26 cellular contexts compared by ENCODE assay signal in the genomic region with DNA sequence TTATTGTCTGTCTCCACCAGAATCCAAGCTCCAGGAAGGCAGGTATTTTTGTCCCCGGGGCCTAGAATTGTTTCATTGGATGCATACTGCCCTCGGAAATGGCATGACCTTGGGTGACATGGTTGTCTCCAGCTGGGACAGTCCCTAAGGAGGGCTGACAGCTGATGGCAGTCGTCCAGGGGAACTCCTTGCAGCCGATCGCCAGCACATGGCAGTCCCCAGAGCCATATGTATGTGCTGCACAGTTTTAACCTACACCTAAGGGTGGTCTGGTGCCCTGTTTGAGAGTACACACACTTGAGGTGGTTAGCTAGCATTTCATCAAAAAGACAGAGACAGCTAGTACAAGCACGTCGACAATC. TPM values are rescaled to one million over a fixed set of nuclear protein-coding genes. Genes with fewer than 3 reads are reported as not detected.
A peak's percentile ranks its signal among the peaks of the same experiment; 100 is the strongest.
DNase-seq lines count a peak whose midpoint lies in the region; ATAC-seq and TF ChIP-seq lines count a peak whose summit lies in the region.
"Had no signal": no experiment of that assay in that cellular context is flagged by ENCODE, and none has a peak within 500 bp of the region (broad histone marks: within the 10 kb centered on the region; RNA-seq: fewer than 3 reads in every experiment).

No MANE protein-coding gene starts in this region.

- 26 to 36% (median 31%) methylated on average over 7 of the region's 7 CpGs for WGBS in heart left ventricle, 4 donors
- WGBS in endodermal cell (ENCODE audit: insufficient coverage in 1 of 2, insufficient read length in 1 of 2), 2 experiments, result 91 to 98% methylated on average over 5 to 7 of the region's 7 CpGs
- WGBS in sigmoid colon, 2 donors, result 64 to 73% methylated on average over 7 of the region's 7 CpGs

- H3K9me3 ChIP-seq in heart left ventricle (no peaks in the 10 kb centered on the region), left ventricle myocardium inferior (replicated peaks) (no peaks in the 10 kb centered on the region), endodermal cell (ENCODE audit: control insufficient read depth, low read length) (no peaks in the 10 kb centered on the region), tibial artery (no peaks in the 10 kb centered on the region), sigmoid colon (no peaks in the 10 kb centered on the region)
- H3K9me3 ChIP-seq: BE2C, esophagus squamous epithelium had no signal

- H3K27me3 ChIP-seq in heart left ventricle (peaks cover 0 to 9% (median 2%) of the 10 kb centered on the region in 9 donors), left ventricle myocardium inferior (ENCODE audit: low read depth) (peaks cover 14% of the 10 kb centered on the region), endodermal cell (ENCODE audit: control insufficient read depth, insufficient read depth, low read length, poor library complexity, severe bottlenecking) (peaks cover 23% of the 10 kb centered on the region), tibial artery (peaks cover 0 to 44% of the 10 kb centered on the region in 2 donors), sigmoid colon (peaks cover 7 to 28% (median 15%) of the 10 kb centered on the region in 3 donors)
- H3K27me3 ChIP-seq: BE2C had no signal

- no peak overlapping the region for H3K9ac ChIP-seq in endodermal cell (ENCODE audit: extremely low read depth, low read length, poor library complexity, severe bottlenecking)

- no peak for TF ChIP-seq POLR2A in heart left ventricle (IDR thresholded peaks at IDR 0.05)
- TF ChIP-seq POLR2A in sigmoid colon (IDR thresholded peaks at IDR 0.05), result no peak

- H3K4me1 ChIP-seq in heart left ventricle (peaks cover 0 to 13% (median 0%) of the 10 kb centered on the region in 12 donors), left ventricle myocardium inferior (peaks cover 9% of the 10 kb centered on the region), endodermal cell (ENCODE audit: control insufficient read depth, insufficient read depth, low read length) (no peaks in the 10 kb centered on the region), tibial artery (peaks cover 0 to 10% (median 6%) of the 10 kb centered on the region in 4 donors), sigmoid colon (peaks cover 0 to 11% (median 11%) of the 10 kb centered on the region in 4 donors)
- H3K4me1 ChIP-seq: BE2C had no signal

- no peak for TF ChIP-seq EP300 in sigmoid colon (IDR thresholded peaks at IDR 0.05)

- peak; percentile 51 to 64 (median 56) for ATAC-seq in heart left ventricle
- ATAC-seq in HG03378 (IDR thresholded peaks at IDR 0.05; ENCODE audit: unreplicated experiment), result no peak
- ATAC-seq: activated CD8-positive, alpha-beta T cell treated with anti-CD3 and anti-CD28 coated beads, Interleukin-2, amount 10 ng/mL, durations not matched to agents 7 days and 5 days; activated T-cell treated with anti-CD3 and anti-CD28 coated beads, Interleukin-2, amount 50 U/mL, for 4 hours had no signal

- intact Hi-C loops in heart left ventricle (cut with DNase I) (loop anchor here in 8 of 10 donors (5.0 to 10.0 kb wide), 4 partner anchors 82 to 715 kb away; no protein-coding TSS in a partner anchor), left ventricle myocardium inferior (cut with micrococcal nuclease) (loop anchor here (10.0 kb wide), 1 partner anchor 95 kb away; no protein-coding TSS in a partner anchor), tibial artery (cut with DNase I; ENCODE audit: low total_unique reads) (no loop called here), sigmoid colon (cut with DNase I) (no loop called here)

- H3K4me3 Mint-ChIP-seq in endodermal cell, result peak overlapping the region; percentile 68
- H3K4me3 Mint-ChIP-seq in nephron, result peak overlapping the region; percentile 24 to 40 (median 34)
- H3K4me3 Mint-ChIP-seq: activated CD8-positive, alpha-beta T cell treated with anti-CD3 and anti-CD28 coated beads, Interleukin-2, amount 10 ng/mL, durations not matched to agents 7 days and 5 days; activated T-cell treated with anti-CD3 and anti-CD28 coated beads, Interleukin-2, amount 50 U/mL, for 4 hours had no signal

- H3K36me3 Mint-ChIP-seq in endodermal cell (ENCODE audit: low read depth) (no peaks in the 10 kb centered on the region), nephron (ENCODE audit: low read depth) (no peaks in the 10 kb centered on the region)

- TF ChIP-seq CTCF in heart left ventricle (IDR thresholded peaks at IDR 0.05) (no peak), left ventricle myocardium inferior (IDR thresholded peaks at IDR 0.05; ENCODE audit: borderline replicate concordance) (no peak), endodermal cell (conservative IDR thresholded peaks at IDR 0.05) (no peak), nephron (IDR thresholded peaks at IDR 0.05; ENCODE audit: unreplicated experiment in 3 of 3) (no peak), tibial artery (IDR thresholded peaks at IDR 0.05) (no peak), sigmoid colon (IDR thresholded peaks at IDR 0.05) (no peak)

- H3K27ac ChIP-seq in heart left ventricle, result no peak overlapping the region
- H3K27ac ChIP-seq in left ventricle myocardium inferior (replicated peaks), result no peak overlapping the region
- H3K27ac ChIP-seq in endodermal cell (ENCODE audit: low read depth, low read length), result no peak overlapping the region
- H3K27ac ChIP-seq in tibial artery, result no peak overlapping the region
- H3K27ac ChIP-seq in sigmoid colon, result no peak overlapping the region
- H3K27ac ChIP-seq: esophagus squamous epithelium had no signal

- peak in 2 of 5 donors; percentile 30 to 52 for DNase-seq in heart left ventricle
- DNase-seq in left ventricle myocardium inferior, result no peak
- DNase-seq in endodermal cell, result no peak
- no peak for DNase-seq in tibial artery
- no peak for DNase-seq in sigmoid colon
- DNase-seq in SIG-M5 (lab: John Stamatoyannopoulos, UW), result no peak
- DNase-seq: activated CD8-positive, alpha-beta T cell treated with anti-CD3 and anti-CD28 coated beads, Interleukin-2, amount 10 ng/mL, durations not matched to agents 7 days and 5 days; activated naive CD4-positive, alpha-beta T cell; activated T-cell treated with anti-CD3 and anti-CD28 coated beads, Interleukin-2, amount 50 U/mL, for 4 hours; BE2C; esophagus squamous epithelium; hypothalamus; NCI-H1694; NCI-H2171; NCI-H524 treated with DMSO at 0.1 percent for 48 hours; stimulated activated CD8-positive, alpha-beta memory T cell treated with anti-CD3 and anti-CD28 coated beads, Interleukin-4, amount 100 ng/mL, for 48 hours had no signal

- H3K4me3 ChIP-seq in heart left ventricle, result no peak overlapping the region
- H3K4me3 ChIP-seq in left ventricle myocardium inferior, result no peak overlapping the region
- H3K4me3 ChIP-seq in endodermal cell (ENCODE audit: low read length), result no peak overlapping the region
- no peak overlapping the region for H3K4me3 ChIP-seq in tibial artery
- H3K4me3 ChIP-seq in sigmoid colon, result no peak overlapping the region

- peaks cover 10% of the 10 kb centered on the region for H3K4me1 Mint-ChIP-seq in endodermal cell
- peaks cover 15% of the 10 kb centered on the region for H3K4me1 Mint-ChIP-seq in nephron

- H3K27me3 Mint-ChIP-seq in endodermal cell (ENCODE audit: insufficient read depth) (peaks cover 39% of the 10 kb centered on the region), nephron (ENCODE audit: low read depth) (peaks cover 52% of the 10 kb centered on the region)

- H3K27ac Mint-ChIP-seq in endodermal cell (no peak overlapping the region), nephron (no peak overlapping the region)
- H3K27ac Mint-ChIP-seq: activated CD8-positive, alpha-beta T cell treated with anti-CD3 and anti-CD28 coated beads, Interleukin-2, amount 10 ng/mL, durations not matched to agents 7 days and 5 days had no signal

- no peaks in the 10 kb centered on the region for H3K9me3 Mint-ChIP-seq in endodermal cell
- no peaks in the 10 kb centered on the region for H3K9me3 Mint-ChIP-seq in nephron
- H3K9me3 Mint-ChIP-seq: activated T-cell treated with anti-CD3 and anti-CD28 coated beads, Interleukin-2, amount 50 U/mL, for 4 hours had no signal

- no peaks in the 10 kb centered on the region for H3K36me3 ChIP-seq in heart left ventricle
- H3K36me3 ChIP-seq in left ventricle myocardium inferior, result no peaks in the 10 kb centered on the region
- no peaks in the 10 kb centered on the region for H3K36me3 ChIP-seq in endodermal cell (ENCODE audit: control insufficient read depth, insufficient read depth, low read length)
- H3K36me3 ChIP-seq in tibial artery, result no peaks in the 10 kb centered on the region
- H3K36me3 ChIP-seq in sigmoid colon, result no peaks in the 10 kb centered on the region
- H3K36me3 ChIP-seq: BE2C, esophagus squamous epithelium had no signal

RNA-seq across cellular contexts. Expression of a gene that starts 0.7 kb away (rescaled TPM):
- total RNA-seq in heart left ventricle, result under 1 TPM in 2 of 9 donors, not detected in 7; 0.21 to 0.43 TPM
- polyA plus RNA-seq in heart left ventricle, result under 1 TPM in 1 of 2 donors, not detected in 1; 0.08 TPM
- not detected for total RNA-seq in left ventricle myocardium inferior
- 1 to 10 TPM; 3.3 to 5.1 TPM for total RNA-seq in endodermal cell
- 0.25 TPM for polyA plus RNA-seq in endodermal cell (2013, experiment 1 of 2)
- 0.25 TPM for polyA plus RNA-seq in endodermal cell (2013, experiment 2 of 2)
- total RNA-seq in sigmoid colon, result not detected
- 1 to 10 TPM in 2 of 3 donors, under 1 TPM in 1; 0.69 to 4.9 (median 1.2) TPM for polyA plus RNA-seq in sigmoid colon
- total RNA-seq: A673, frontal cortex, HT1080, mammary epithelial cell had no signal
- polyA plus RNA-seq: keratinocyte had no signal

RNA-seq across cellular contexts. Expression of a gene that starts 41.5 kb away (rescaled TPM):
- total RNA-seq in heart left ventricle (not detected), left ventricle myocardium inferior (not detected), endodermal cell (not detected), sigmoid colon (not detected)
- polyA plus RNA-seq in heart left ventricle (not detected), sigmoid colon (not detected)
- not detected for polyA plus RNA-seq in endodermal cell (2013, experiment 1 of 2)
- polyA plus RNA-seq in endodermal cell (2013, experiment 2 of 2), result not detected
- total RNA-seq: A673; activated CD8-positive, alpha-beta T cell treated with anti-CD3 and anti-CD28 coated beads, Interleukin-2, amount 10 ng/mL, durations not matched to agents 7 days and 5 days; activated T-cell treated with anti-CD3 and anti-CD28 coated beads, Interleukin-2, amount 50 U/mL, for 4 hours; esophagus squamous epithelium; frontal cortex; HT1080; mammary epithelial cell; omental fat pad; urinary bladder had no signal
- polyA plus RNA-seq: adipose tissue, keratinocyte, mammary epithelial cell, urinary bladder had no signal

RNA-seq across cellular contexts. Expression of a gene that starts 55.2 kb away (rescaled TPM):
- under 1 TPM in 1 of 9 donors, not detected in 8; 0.61 TPM for total RNA-seq in heart left ventricle
- not detected for polyA plus RNA-seq in heart left ventricle
- total RNA-seq in left ventricle myocardium inferior, result not detected
- not detected for total RNA-seq in endodermal cell
- polyA plus RNA-seq in endodermal cell (2013, experiment 1 of 2), result not detected
- polyA plus RNA-seq in endodermal cell (2013, experiment 2 of 2), result 0.21 TPM
- total RNA-seq in sigmoid colon, result not detected
- polyA plus RNA-seq in sigmoid colon, result under 1 TPM in 1 of 3 donors, not detected in 2; 0.04 TPM
- total RNA-seq: A673; activated T-cell treated with anti-CD3 and anti-CD28 coated beads, Interleukin-2, amount 50 U/mL, for 4 hours; esophagus squamous epithelium; HT1080; mammary epithelial cell; omental fat pad; urinary bladder had no signal
- polyA plus RNA-seq: adipose tissue, keratinocyte, mammary epithelial cell had no signal

Comparison
In these comparisons a context has a peak if more than half of its experiments do, and no peak if none do; other contexts are left out.
1. intact Hi-C loops: an anchor here in heart left ventricle (5.0 to 10.0 kb wide) and left ventricle myocardium inferior (10.0 kb wide); none called in tibial artery and sigmoid colon.